In the genomic region with DNA sequence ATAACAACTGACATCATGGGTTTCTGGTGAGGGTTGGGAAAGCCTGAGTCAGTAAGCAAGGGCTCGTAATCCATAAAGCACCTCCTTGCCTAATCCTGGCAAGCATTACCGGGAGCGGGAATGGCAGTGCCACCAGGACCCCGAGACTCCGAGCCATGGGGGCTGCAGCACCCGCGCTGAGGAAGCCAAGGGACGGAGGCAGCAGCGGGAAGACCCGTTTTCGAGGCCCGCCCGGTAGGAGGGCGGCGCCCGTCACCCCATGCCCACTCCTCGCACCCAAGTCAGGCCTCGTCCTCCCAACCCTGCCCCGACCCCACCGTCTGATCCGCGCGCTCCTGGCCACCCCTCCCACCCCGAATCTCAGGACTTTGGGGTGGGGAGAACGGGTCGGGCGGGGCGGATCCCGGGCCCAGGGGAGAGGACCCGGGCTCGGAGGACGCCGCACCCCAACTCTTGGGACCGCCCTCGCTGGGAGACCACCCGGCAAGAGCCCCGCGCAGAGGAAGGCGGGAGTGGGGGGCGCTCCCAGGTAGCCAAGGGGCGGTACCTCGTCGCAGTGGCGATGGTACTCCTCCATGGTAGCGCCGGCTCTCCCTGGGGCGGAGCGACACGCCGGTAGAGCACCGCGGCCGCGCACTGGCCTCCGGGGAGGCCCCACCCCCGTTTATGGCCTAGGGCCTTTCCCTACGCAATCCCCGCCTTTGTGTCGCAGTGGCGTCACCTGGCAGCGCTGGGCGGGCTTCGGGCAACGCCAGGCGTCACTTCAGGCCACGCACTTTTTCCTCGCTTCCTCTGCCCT, we compare ENCODE assay signal across 8 cellular contexts. TPM values are rescaled to one million over a fixed set of nuclear protein-coding genes. Genes with fewer than 3 reads are reported as not detected.
A peak's percentile ranks its signal among the peaks of the same experiment; 100 is the strongest.
DNase-seq lines count a peak whose midpoint lies in the region; ATAC-seq, FAIRE-seq and TF ChIP-seq lines count a peak whose summit lies in the region.

A gene with protein sequence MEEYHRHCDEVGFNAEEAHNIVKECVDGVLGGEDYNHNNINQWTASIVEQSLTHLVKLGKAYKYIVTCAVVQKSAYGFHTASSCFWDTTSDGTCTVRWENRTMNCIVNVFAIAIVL (minus strand): TSS at position 638 of the 799 bp plus-strand sequence. CDS start 61 bp downstream, at position 577.

- no peaks in the 10 kb centered on the region for H3K4me1 ChIP-seq in keratinocyte (ENCODE audit: control insufficient read depth, extremely low read depth, insufficient read depth, low read length)

- peak within 1 kb of the TSS; percentile 75 for H3K9ac ChIP-seq in keratinocyte (ENCODE audit: control insufficient read depth, extremely low read depth, insufficient read depth, low read length)

- FAIRE-seq in keratinocyte (lab: Jason Lieb, UNC): no peak

- no peaks in the 10 kb centered on the region for H3K27me3 ChIP-seq in keratinocyte (ENCODE audit: control insufficient read depth, extremely low read depth, insufficient read depth, low read length)

- dilution Hi-C loops in keratinocyte (cut with MboI; ENCODE audit: extremely low pct_ligation_motif_present, low sequenced_read_pairs): no loop called here

- no peaks in the 10 kb centered on the region for H4K20me1 ChIP-seq in keratinocyte (ENCODE audit: control insufficient read depth, extremely low read depth, insufficient read depth, low read length)

- H3K36me3 ChIP-seq in keratinocyte (ENCODE audit: control insufficient read depth in 2 of 2, extremely low read depth in 1 of 2, insufficient read depth in 2 of 2, low read length in 2 of 2): no peaks in the 10 kb centered on the region

- TF ChIP-seq POLR2A in GM18526 (IDR thresholded peaks at IDR 0.05; ENCODE audit: extremely low read depth, insufficient read length): peak; percentile 50

- H3K27ac ChIP-seq in keratinocyte (ENCODE audit: control insufficient read depth, insufficient read depth, low read length): peak within 1 kb of the TSS; percentile 58

- no peak for TF ChIP-seq CTCF in keratinocyte (optimal IDR thresholded peaks at IDR 0.05 in 1 of 3, IDR thresholded peaks at IDR 0.05 in 1 of 3, conservative IDR thresholded peaks at IDR 0.05 in 1 of 3; ENCODE audit: extremely low read depth in 1 of 3, insufficient read depth in 2 of 3, low read length in 3 of 3)

- H3K9me3 ChIP-seq in keratinocyte (ENCODE audit: control insufficient read depth, low read depth, low read length): no peaks in the 10 kb centered on the region

- peak; percentile 98 for ATAC-seq in HG03064 (IDR thresholded peaks at IDR 0.05; ENCODE audit: low read depth, unreplicated experiment)

- H3K4me2 ChIP-seq in keratinocyte (ENCODE audit: control insufficient read depth, extremely low read depth, insufficient read depth, low read depth, low read length): peak within 1 kb of the TSS; percentile 67

- peak within 1 kb of the TSS; percentile 84 for H2AFZ ChIP-seq in keratinocyte (ENCODE audit: control insufficient read depth, low read length)

- H3K79me2 ChIP-seq in keratinocyte (ENCODE audit: control insufficient read depth, insufficient read depth, low read length): no peaks in the 10 kb centered on the region

- DNase-seq in 8988T (peak; percentile 39), NCI-H2196 treated with DMSO at 0.1 percent for 48 hours (lab: John Stamatoyannopoulos, UW; ENCODE audit: unreplicated experiment) (peak; percentile 70), cerebellum (ENCODE audit: low spot score) (peak; percentile 77), keratinocyte (ENCODE audit: low read depth, low spot score) (no peak)
- DNase-seq in activated CD4-positive, alpha-beta T cell treated with anti-CD3 and anti-CD28 coated beads for 1 hour: peak; percentile 67
- peak; percentile 83 for DNase-seq in stimulated activated CD4-positive, alpha-beta T cell treated with anti-CD3 and anti-CD28 coated beads, Interleukin-15, amount 100 ng/mL, for 24 hours

- H3K4me3 ChIP-seq in keratinocyte (ENCODE audit: control insufficient read depth in 2 of 3, extremely low read depth in 1 of 3, insufficient read depth in 2 of 3, low read depth in 1 of 3, low read length in 3 of 3): peak within 1 kb of the TSS; percentile 68 to 70 (median 69)

- H3K9me1 ChIP-seq in keratinocyte (ENCODE audit: control insufficient read depth, extremely low read depth, insufficient read depth, low read length): no peaks in the 10 kb centered on the region

RNA-seq across cellular contexts. Expression of the gene that starts here (rescaled TPM):
- total RNA-seq in cerebellum: 22.5 TPM
- 25.9 to 37.3 TPM (median 30.4 TPM) in 3 replicates for polyA plus RNA-seq in keratinocyte
- 9.8 TPM for polyA plus RNA-seq in keratinocyte (2011; ENCODE audit: low read depth)
- 23.4 and 43.9 TPM in 2 replicates for polyA plus RNA-seq in keratinocyte (2011; cell fraction: cytosol; rRNA removed)
- polyA plus RNA-seq in keratinocyte (2011; cell fraction: nucleus; rRNA removed): 9.9 and 14.6 TPM in 2 replicates
- 26.9 and 34.6 TPM in 2 replicates for polyA plus RNA-seq in keratinocyte (2012; ENCODE audit: low replicate concordance)
- 3.6 to 16.7 TPM (median 12.5 TPM) in 3 replicates for polyA minus RNA-seq in keratinocyte
- 19.4 TPM for polyA minus RNA-seq in keratinocyte (2011; cell fraction: cytosol; rRNA and poly(A)+ RNA removed)
- 4.5 and 7.2 TPM in 2 replicates for polyA minus RNA-seq in keratinocyte (2011; cell fraction: nucleus; rRNA and poly(A)+ RNA removed)
